ENCODE assay signal across 25 cellular contexts in the genomic region with DNA sequence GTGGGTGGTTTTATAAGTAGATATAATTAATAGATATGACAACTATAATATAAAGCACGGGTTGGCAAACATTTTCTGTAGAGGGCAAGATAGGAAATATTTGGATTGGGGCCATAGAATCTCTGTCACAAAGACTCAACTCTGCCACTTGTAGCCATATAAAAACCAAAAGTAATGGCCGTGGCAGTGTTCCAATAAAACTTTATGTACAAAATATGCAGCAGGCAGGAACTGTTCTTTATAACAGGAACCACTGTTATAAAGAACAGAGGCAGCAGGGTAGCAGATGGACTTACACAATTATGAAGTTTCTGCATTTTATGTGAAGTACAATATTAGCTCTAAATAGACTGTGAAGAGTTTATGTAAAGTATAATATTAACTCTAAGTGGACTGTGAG.
"Had no signal": no experiment of that assay in that cellular context is flagged by ENCODE, and none has a peak within 500 bp of the region (broad histone marks: within the 10 kb centered on the region; RNA-seq: fewer than 3 reads in every experiment).

No MANE protein-coding gene starts in this region.

- H3K4me1 ChIP-seq: heart left ventricle, psoas muscle, spleen, tibial nerve, vagina had no signal

- H3K4me3 ChIP-seq: heart left ventricle, lung, psoas muscle, spleen, testis, tibial nerve, upper lobe of right lung, vagina had no signal

- H3K9me3 ChIP-seq: neutrophil, psoas muscle, testis, tibial nerve, upper lobe of right lung, vagina had no signal

- H3K27ac Mint-ChIP-seq: endodermal cell; naive thymus-derived CD4-positive, alpha-beta T cell; nephron progenitor cell; stimulated activated memory B cell treated with anti-CD40 and anti-IgM and Interleukin-4, amounts not matched to agents 10 μg/mL and 1 μg/mL and 100 μg/mL, for 72 hours; stimulated activated naive CD8-positive, alpha-beta T cell treated with anti-CD3 and anti-CD28 coated beads, Interleukin-15, amount 100 ng/mL, for 72 hours had no signal

- H3K9me3 Mint-ChIP-seq: endodermal cell had no signal

- H3K36me3 Mint-ChIP-seq: stimulated activated memory B cell treated with anti-CD40 and anti-IgM and Interleukin-4, amounts not matched to agents 10 μg/mL and 1 μg/mL and 100 μg/mL, for 72 hours had no signal

- H3K27me3 ChIP-seq: heart left ventricle, neutrophil, testis, tibial nerve, upper lobe of right lung, vagina had no signal

- ATAC-seq: heart left ventricle; left colon; left ventricle myocardium superior; naive thymus-derived CD4-positive, alpha-beta T cell; psoas muscle; sciatic nerve; stimulated activated memory B cell treated with anti-CD40 and anti-IgM and Interleukin-4, amounts not matched to agents 10 μg/mL and 1 μg/mL and 100 μg/mL, for 72 hours; stimulated activated naive CD8-positive, alpha-beta T cell treated with anti-CD3 and anti-CD28 coated beads, Interleukin-15, amount 100 ng/mL, for 72 hours; upper lobe of right lung had no signal

- H3K36me3 ChIP-seq: heart left ventricle, spleen, tibial nerve, upper lobe of right lung, vagina had no signal

- DNase-seq: effector CD4-positive, alpha-beta T cell; endodermal cell; foreskin melanocyte; heart left ventricle; hippocampal formation; left colon; left ventricle myocardium superior; mesenchymal stem cell; naive thymus-derived CD4-positive, alpha-beta T cell; nephron progenitor cell; psoas muscle; retina; spleen; stimulated activated CD4-positive, alpha-beta T cell treated with anti-CD3 and anti-CD28 coated beads, Interleukin-15, amount 100 ng/mL, for 24 hours; stimulated activated CD4-positive, alpha-beta T cell treated with anti-CD3 and anti-CD28 coated beads, Interleukin-1b, Interleukin-23, amount 100 ng/mL, for 48 hours; stimulated activated CD4-positive, alpha-beta T cell treated with anti-CD3 and anti-CD28 coated beads, Interleukin-4, amount 100 ng/mL, for 24 hours; stimulated activated naive CD8-positive, alpha-beta T cell treated with anti-CD3 and anti-CD28 coated beads, Interleukin-15, amount 100 ng/mL, for 72 hours; testis; upper lobe of right lung had no signal

- H3K4me1 Mint-ChIP-seq: endodermal cell; naive thymus-derived CD4-positive, alpha-beta T cell; nephron progenitor cell; stimulated activated memory B cell treated with anti-CD40 and anti-IgM and Interleukin-4, amounts not matched to agents 10 μg/mL and 1 μg/mL and 100 μg/mL, for 72 hours; stimulated activated naive CD8-positive, alpha-beta T cell treated with anti-CD3 and anti-CD28 coated beads, Interleukin-15, amount 100 ng/mL, for 72 hours had no signal

- H3K27ac ChIP-seq: heart left ventricle, neutrophil, psoas muscle, spleen, testis, tibial nerve, upper lobe of right lung, vagina had no signal

- H3K4me3 Mint-ChIP-seq: endodermal cell; naive thymus-derived CD4-positive, alpha-beta T cell; nephron progenitor cell; stimulated activated memory B cell treated with anti-CD40 and anti-IgM and Interleukin-4, amounts not matched to agents 10 μg/mL and 1 μg/mL and 100 μg/mL, for 72 hours; stimulated activated naive CD8-positive, alpha-beta T cell treated with anti-CD3 and anti-CD28 coated beads, Interleukin-15, amount 100 ng/mL, for 72 hours had no signal
